In the genomic region with DNA sequence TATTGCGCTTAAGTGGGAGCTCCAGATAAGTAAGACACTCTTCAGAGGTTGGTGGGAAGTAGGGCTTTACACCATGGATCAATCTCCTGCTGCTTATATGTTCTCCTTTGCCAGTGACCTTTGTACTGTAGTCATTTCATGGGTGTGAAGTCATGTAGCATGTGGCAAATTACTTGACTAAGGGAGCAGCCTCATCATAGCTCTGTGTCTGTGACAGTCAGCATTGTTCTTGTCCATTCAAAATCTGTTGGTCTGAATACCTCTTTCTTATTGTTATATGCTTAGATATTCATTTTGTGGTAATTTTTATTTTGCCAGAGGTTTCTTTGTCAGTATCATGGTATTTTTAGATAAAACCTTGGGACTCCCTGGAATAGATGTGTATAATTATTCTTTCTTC, we compare ENCODE assay signal across 13 cellular contexts. TPM values are rescaled to one million over a fixed set of nuclear protein-coding genes. Genes with fewer than 3 reads are reported as not detected.
DNase-seq lines count a peak whose midpoint lies in the region; ATAC-seq and TF ChIP-seq lines count a peak whose summit lies in the region.
"Had no signal": no experiment of that assay in that cellular context is flagged by ENCODE, and none has a peak within 500 bp of the region (broad histone marks: within the 10 kb centered on the region; RNA-seq: fewer than 3 reads in every experiment).

No MANE protein-coding gene starts in this region.

- CTCF ChIA-PET in HEK293T (lab: Yijun Ruan, JAX) = interaction anchor here (0.5 to 2.2 kb wide), 4 partner anchors 21 to 912 kb away, joined by 3 to 10 read pairs (median 4); no protein-coding TSS in a partner anchor

- intact Hi-C loops in transverse colon (cut with DNase I; ENCODE audit: low total_unique reads) = no loop called here

- no peak for TF ChIP-seq CTCF in transverse colon (IDR thresholded peaks at IDR 0.05)

- peaks cover 0 to 27% (median 11%) of the 10 kb centered on the region in 4 donors for H3K4me1 ChIP-seq in transverse colon

- peaks cover 0 to 42% (median 19%) of the 10 kb centered on the region in 4 donors for H3K36me3 ChIP-seq in transverse colon

- H3K9me3 ChIP-seq in transverse colon = no peaks in the 10 kb centered on the region

- 60 to 75% methylated on average over 1 of the region's 1 CpG for WGBS in transverse colon (ENCODE audit: low coverage in 1 of 2), 2 donors

- in situ Hi-C loops in transverse colon (cut with MboI; ENCODE audit: low pct_ligation_motif_present in 1 of 4, low pct_unique_long_range_greater_than_20kb in 1 of 4, low sequenced_read_pairs in 3 of 4) = no loop called here

- peaks cover 36% of the 10 kb centered on the region for H3K4me1 Mint-ChIP-seq in activated T-cell treated with anti-CD3 and anti-CD28 coated beads, Interleukin-2, amount 50 U/mL, for 72 hours (ENCODE audit: low read depth)

- no peaks in the 10 kb centered on the region for H3K9me3 Mint-ChIP-seq in activated T-cell treated with anti-CD3 and anti-CD28 coated beads, Interleukin-2, amount 50 U/mL, for 72 hours
- H3K9me3 Mint-ChIP-seq: CD4-positive, CD25-positive, alpha-beta regulatory T cell had no signal

- peaks cover 5 to 20% of the 10 kb centered on the region in 2 donors for H3K36me3 Mint-ChIP-seq in activated T-cell treated with anti-CD3 and anti-CD28 coated beads, Interleukin-2, amount 50 U/mL, for 72 hours (ENCODE audit: insufficient read depth in 2 of 2)

- ATAC-seq in activated T-cell treated with anti-CD3 and anti-CD28 coated beads, Interleukin-2, amount 50 U/mL, for 72 hours (replicated peaks in 1 of 2) = peak; percentile 73 to 85

- H3K4me3 ChIP-seq in transverse colon = no peak overlapping the region

- H3K27me3 ChIP-seq in transverse colon = no peaks in the 10 kb centered on the region

- DNase-seq in activated T-cell treated with anti-CD3 and anti-CD28 coated beads, Interleukin-2, amount 50 U/mL, for 72 hours = no peak
- no peak for DNase-seq in activated T-cell treated with anti-CD3 and anti-CD28 coated beads for 4 hours
- peak; percentile 39 for DNase-seq in amniotic epithelial cell (ENCODE audit: low read depth)
- peak; percentile 43 for DNase-seq in glomerular visceral epithelial cell (ENCODE audit: extremely low spot score)
- no peak for DNase-seq in transverse colon
- no peak for DNase-seq in HK-2 (ENCODE audit: unreplicated experiment)
- no peak for DNase-seq in caudate nucleus (lab: John Stamatoyannopoulos, UW)
- DNase-seq in HEK293T (ENCODE audit: extremely low spot score) = no peak
- DNase-seq: CD4-positive, CD25-positive, alpha-beta regulatory T cell; hippocampal formation; NCI-H1105; nucleus accumbens; RPMI8226 had no signal

- peak overlapping the region; percentile 63 to 75 (median 66) for H3K27ac ChIP-seq in transverse colon
- H3K27ac ChIP-seq in caudate nucleus (ENCODE audit: low read depth, low read length) = no peak overlapping the region

- TF ChIP-seq EP300 in transverse colon (IDR thresholded peaks at IDR 0.05; ENCODE audit: low read depth) = no peak

- no peak for TF ChIP-seq POLR2A in transverse colon (IDR thresholded peaks at IDR 0.05)

- peak overlapping the region; percentile 52 to 84 for H3K4me3 Mint-ChIP-seq in activated T-cell treated with anti-CD3 and anti-CD28 coated beads, Interleukin-2, amount 50 U/mL, for 72 hours
- H3K4me3 Mint-ChIP-seq: CD4-positive, CD25-positive, alpha-beta regulatory T cell had no signal

- no peaks in the 10 kb centered on the region for H3K27me3 Mint-ChIP-seq in activated T-cell treated with anti-CD3 and anti-CD28 coated beads, Interleukin-2, amount 50 U/mL, for 72 hours (ENCODE audit: low read depth)
- H3K27me3 Mint-ChIP-seq: CD4-positive, CD25-positive, alpha-beta regulatory T cell had no signal

- H3K27ac Mint-ChIP-seq in activated T-cell treated with anti-CD3 and anti-CD28 coated beads, Interleukin-2, amount 50 U/mL, for 72 hours = peak overlapping the region; percentile 92

- POLR2A ChIA-PET in HEK293T (lab: Yijun Ruan, JAX) = interaction anchor here (1.1 to 2.1 kb wide), 2 partner anchors 18 to 272 kb away, joined by 5 to 8 read pairs; a partner anchor contains a TSS

TF ChIP-seq in HEK293T, 16 proteins besides CTCF, POLR2A, EP300 and RAD21:
- TF ChIP-seq FOXK2 (IDR thresholded peaks at IDR 0.05) (no peak), SP1 (IDR thresholded peaks at IDR 0.05) (no peak), ELF4 (IDR thresholded peaks at IDR 0.05) (no peak), CTBP1 (IDR thresholded peaks at IDR 0.05; ENCODE audit: borderline replicate concordance) (no peak), SUZ12 (IDR thresholded peaks at IDR 0.05) (no peak), NFRKB (IDR thresholded peaks at IDR 0.05) (no peak), HDGF (IDR thresholded peaks at IDR 0.05; ENCODE audit: borderline replicate concordance) (no peak), FOXA1 (IDR thresholded peaks at IDR 0.05) (no peak), ARNT (IDR thresholded peaks at IDR 0.05) (no peak), LEF1 (IDR thresholded peaks at IDR 0.05; ENCODE audit: borderline replicate concordance) (no peak), BHLHE40 (IDR thresholded peaks at IDR 0.05; ENCODE audit: borderline replicate concordance) (no peak), L3MBTL2 (conservative IDR thresholded peaks at IDR 0.05) (no peak), TARDBP (IDR thresholded peaks at IDR 0.05) (no peak), ZNF384 (IDR thresholded peaks at IDR 0.05) (no peak), FOXM1 (IDR thresholded peaks at IDR 0.05; ENCODE audit: borderline replicate concordance) (no peak)
- TF ChIP-seq, protein P1, sequence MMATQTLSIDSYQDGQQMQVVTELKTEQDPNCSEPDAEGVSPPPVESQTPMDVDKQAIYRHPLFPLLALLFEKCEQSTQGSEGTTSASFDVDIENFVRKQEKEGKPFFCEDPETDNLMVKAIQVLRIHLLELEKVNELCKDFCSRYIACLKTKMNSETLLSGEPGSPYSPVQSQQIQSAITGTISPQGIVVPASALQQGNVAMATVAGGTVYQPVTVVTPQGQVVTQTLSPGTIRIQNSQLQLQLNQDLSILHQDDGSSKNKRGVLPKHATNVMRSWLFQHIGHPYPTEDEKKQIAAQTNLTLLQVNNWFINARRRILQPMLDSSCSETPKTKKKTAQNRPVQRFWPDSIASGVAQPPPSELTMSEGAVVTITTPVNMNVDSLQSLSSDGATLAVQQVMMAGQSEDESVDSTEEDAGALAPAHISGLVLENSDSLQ (IDR thresholded peaks at IDR 0.05) = no peak

RNA-seq across cellular contexts. Expression of a gene that starts 18.2 kb away (rescaled TPM):
- 10 to 100 TPM; 32.3 to 33.8 TPM for total RNA-seq in activated T-cell treated with anti-CD3 and anti-CD28 coated beads, Interleukin-2, amount 50 U/mL, for 72 hours
- total RNA-seq in transverse colon = 10 to 100 TPM in 3 of 4 donors, 1 to 10 TPM in 1; 9.0 to 21.1 (median 16.1) TPM

RNA-seq across cellular contexts. Expression of a gene that starts 18.4 kb away (rescaled TPM):
- total RNA-seq in activated T-cell treated with anti-CD3 and anti-CD28 coated beads, Interleukin-2, amount 50 U/mL, for 72 hours = 10 to 100 TPM; 45.0 to 48.9 TPM
- total RNA-seq in transverse colon = 10 to 100 TPM; 30.4 to 43.6 (median 38.2) TPM

RNA-seq across cellular contexts. Expression of a gene that starts 53.0 kb away (rescaled TPM):
- total RNA-seq in activated T-cell treated with anti-CD3 and anti-CD28 coated beads, Interleukin-2, amount 50 U/mL, for 72 hours = 10 to 100 TPM; 43.6 to 45.9 TPM
- total RNA-seq in transverse colon = 10 to 100 TPM in 3 of 4 donors, not detected in 1; 14.6 to 24.3 (median 19.4) TPM

RNA-seq across cellular contexts. Expression of a gene that starts 53.0 kb away (rescaled TPM):
- under 1 TPM in 1 of 2 donors, not detected in 1; 0.28 TPM for total RNA-seq in activated T-cell treated with anti-CD3 and anti-CD28 coated beads, Interleukin-2, amount 50 U/mL, for 72 hours
- total RNA-seq in transverse colon = 1 to 10 TPM in 2 of 4 donors, under 1 TPM in 1, not detected in 1; 0.80 to 4.3 (median 3.8) TPM

Comparison
In these comparisons a context has a peak if more than half of its experiments do, and no peak if none do; other contexts are left out.
1. DNase-seq: peak in amniotic epithelial cell (single experiment) and glomerular visceral epithelial cell (single experiment); none in activated T-cell treated with anti-CD3 and anti-CD28 coated beads, Interleukin-2, amount 50 U/mL, for 72 hours (0 of 2), activated T-cell treated with anti-CD3 and anti-CD28 coated beads for 4 hours (single experiment), transverse colon (single experiment), HK-2 (single experiment), caudate nucleus (0 of 61) and HEK293T (single experiment).